In the genomic region with DNA sequence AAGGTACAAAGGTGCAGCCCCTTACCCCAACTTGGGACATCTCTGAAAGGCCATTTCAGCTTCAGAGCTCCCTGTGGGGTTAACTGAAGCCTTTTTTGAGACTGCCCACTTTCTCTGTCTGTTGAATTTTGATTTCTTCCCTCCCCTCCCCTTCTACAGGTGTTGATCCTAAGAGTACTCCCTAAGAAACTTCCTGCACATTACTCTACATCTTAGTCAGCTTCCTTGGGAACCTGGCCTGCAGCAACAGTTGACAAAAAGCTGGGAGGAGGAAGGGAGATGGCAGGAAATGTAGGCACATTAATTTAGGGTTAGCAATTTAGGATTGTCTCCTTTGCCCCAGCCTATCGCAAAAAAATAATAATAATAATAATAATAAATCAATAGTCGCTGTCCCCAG, we compare ENCODE assay signal across 19 cellular contexts. TPM values are rescaled to one million over a fixed set of nuclear protein-coding genes. Genes with fewer than 3 reads are reported as not detected.
DNase-seq lines count a peak whose midpoint lies in the region; ATAC-seq, FAIRE-seq and TF ChIP-seq lines count a peak whose summit lies in the region.
"Had no signal": no experiment of that assay in that cellular context is flagged by ENCODE, and none has a peak within 500 bp of the region (broad histone marks: within the 10 kb centered on the region; RNA-seq: fewer than 3 reads in every experiment).

No MANE protein-coding gene starts in this region.

- no peaks in the 10 kb centered on the region for H3K9me3 Mint-ChIP-seq in activated CD4-positive, alpha-beta memory T cell treated with anti-CD3 and anti-CD28 coated beads for 36 hours
- no peaks in the 10 kb centered on the region for H3K9me3 Mint-ChIP-seq in activated CD4-positive, alpha-beta memory T cell treated with anti-CD3 and anti-CD28 coated beads, Interleukin-2, amount 10 ng/mL, durations not matched to agents 7 days and 5 days
- H3K9me3 Mint-ChIP-seq in naive thymus-derived CD4-positive, alpha-beta T cell, result no peaks in the 10 kb centered on the region

- intact Hi-C loops in activated CD4-positive, alpha-beta memory T cell treated with anti-CD3 and anti-CD28 coated beads for 36 hours (cut with micrococcal nuclease), result no loop called here
- intact Hi-C loops in OCI-LY7 (cut with micrococcal nuclease; ENCODE audit: unreplicated experiment) (no loop called here), endothelial cell of umbilical vein (cut with micrococcal nuclease) (loop anchor here (10.0 kb wide), 1 partner anchor 428 kb away; the partner anchor contains the start of gene EOLA2)
- intact Hi-C loops in naive thymus-derived CD4-positive, alpha-beta T cell (cut with micrococcal nuclease), result loop anchor here (10.0 kb wide), 6 partner anchors 128 to 1592 kb away; partner anchors contain the start of genes CD99L2 (in 1 of the 2), EOLA2 (in 1 of the 2), FMR1 (in 1 of the 2) and MAMLD1 (in 1 of the 2)

- H3K4me3 Mint-ChIP-seq in activated CD4-positive, alpha-beta memory T cell treated with anti-CD3 and anti-CD28 coated beads for 36 hours, result no peak overlapping the region
- H3K4me3 Mint-ChIP-seq in activated CD4-positive, alpha-beta memory T cell treated with anti-CD3 and anti-CD28 coated beads, Interleukin-2, amount 10 ng/mL, durations not matched to agents 7 days and 5 days, result no peak overlapping the region
- H3K4me3 Mint-ChIP-seq in naive thymus-derived CD4-positive, alpha-beta T cell, result peak overlapping the region in 2 of 10 donors; percentile 34 to 87

- peak overlapping the region; percentile 33 for H3K27ac Mint-ChIP-seq in activated CD4-positive, alpha-beta memory T cell treated with anti-CD3 and anti-CD28 coated beads for 36 hours
- H3K27ac Mint-ChIP-seq in activated CD4-positive, alpha-beta memory T cell treated with anti-CD3 and anti-CD28 coated beads, Interleukin-2, amount 10 ng/mL, durations not matched to agents 7 days and 5 days, result no peak overlapping the region
- peak overlapping the region in 7 of 9 donors; percentile 87 to 97 (median 92) for H3K27ac Mint-ChIP-seq in naive thymus-derived CD4-positive, alpha-beta T cell

- no peaks in the 10 kb centered on the region; the same call in 1 of the 2 replicates for H3K79me2 ChIP-seq in OCI-LY7 (ENCODE audit: insufficient read depth, low read depth, low read length)
- peaks cover 6% of the 10 kb centered on the region for H3K79me2 ChIP-seq in endothelial cell of umbilical vein (ENCODE audit: control insufficient read depth, insufficient read depth, low read length)

- H3K9ac ChIP-seq in endothelial cell of umbilical vein (replicated peaks; ENCODE audit: extremely low read depth, insufficient read depth, low read length), result no peak overlapping the region

- H3K36me3 ChIP-seq in OCI-LY7 (ENCODE audit: insufficient read depth, low read length) (peaks cover 15% of the 10 kb centered on the region), endothelial cell of umbilical vein (ENCODE audit: control insufficient read depth in 2 of 2, extremely low read depth in 1 of 2, insufficient read depth in 2 of 2, low read length in 2 of 2) (peaks cover 0 to 5% of the 10 kb centered on the region in 2 experiments)
- peaks cover 0 to 21% (median 9%) of the 10 kb centered on the region in 3 experiments for H3K36me3 ChIP-seq in naive thymus-derived CD4-positive, alpha-beta T cell (ENCODE audit: control insufficient read depth in 2 of 3, insufficient read depth in 3 of 3, low read length in 3 of 3)
- H3K36me3 ChIP-seq: HAP-1 had no signal

- no peaks in the 10 kb centered on the region for H3K9me1 ChIP-seq in endothelial cell of umbilical vein (replicated peaks; ENCODE audit: control insufficient read depth, extremely low read depth, insufficient read depth, low read length)

- no peak for ATAC-seq in naive thymus-derived CD4-positive, alpha-beta T cell
- ATAC-seq: GM12878 had no signal

- H3K36me3 Mint-ChIP-seq in activated CD4-positive, alpha-beta memory T cell treated with anti-CD3 and anti-CD28 coated beads for 36 hours, result peaks cover 4% of the 10 kb centered on the region
- peaks cover 15% of the 10 kb centered on the region for H3K36me3 Mint-ChIP-seq in activated CD4-positive, alpha-beta memory T cell treated with anti-CD3 and anti-CD28 coated beads, Interleukin-2, amount 10 ng/mL, durations not matched to agents 7 days and 5 days (ENCODE audit: low read depth)
- peaks cover 0 to 7% (median 0%) of the 10 kb centered on the region in 5 donors for H3K36me3 Mint-ChIP-seq in naive thymus-derived CD4-positive, alpha-beta T cell

- TF ChIP-seq CTCF in OCI-LY7 (conservative IDR thresholded peaks at IDR 0.05; ENCODE audit: low read length) (no peak), endothelial cell of umbilical vein (IDR thresholded peaks at IDR 0.05; ENCODE audit: extremely low read depth in 1 of 2, insufficient read depth in 1 of 2, low read depth in 1 of 2, low read length in 2 of 2) (no peak)

- CTCF ChIA-PET in activated CD4-positive, alpha-beta memory T cell treated with anti-CD3 and anti-CD28 coated beads for 36 hours (lab: Charles Lee), result no interaction called here
- CTCF ChIA-PET in activated CD4-positive, alpha-beta memory T cell treated with anti-CD3 and anti-CD28 coated beads, Interleukin-2, amount 10 ng/mL, durations not matched to agents 7 days and 5 days (lab: Charles Lee), result no interaction called here
- CTCF ChIA-PET in OCI-LY7 (lab: Charles Lee; ENCODE audit: unreplicated experiment) (no interaction called here), endothelial cell of umbilical vein (lab: Charles Lee) (interaction anchor here (1.5 kb wide), 1 partner anchor 11 kb away, joined by 3 read pairs; no protein-coding TSS in a partner anchor)
- CTCF ChIA-PET in naive thymus-derived CD4-positive, alpha-beta T cell (lab: Charles Lee), result no interaction called here

- H3K27me3 Mint-ChIP-seq in activated CD4-positive, alpha-beta memory T cell treated with anti-CD3 and anti-CD28 coated beads for 36 hours, result no peaks in the 10 kb centered on the region
- peaks cover 2% of the 10 kb centered on the region for H3K27me3 Mint-ChIP-seq in activated CD4-positive, alpha-beta memory T cell treated with anti-CD3 and anti-CD28 coated beads, Interleukin-2, amount 10 ng/mL, durations not matched to agents 7 days and 5 days
- peaks cover 0 to 10% (median 0%) of the 10 kb centered on the region in 5 donors for H3K27me3 Mint-ChIP-seq in naive thymus-derived CD4-positive, alpha-beta T cell

- TF ChIP-seq POLR2A in endothelial cell of umbilical vein (IDR thresholded peaks at IDR 0.05; ENCODE audit: low read depth, low read length), result no peak

- BruUV-seq in OCI-LY7 (replicated peaks; lab: Mats Ljungman, UMichigan) (no TSS peak), endothelial cell of umbilical vein (replicated peaks; lab: Mats Ljungman, UMichigan) (no TSS peak)

- H3K4me3 ChIP-seq in OCI-LY7 (ENCODE audit: low read depth, low read length, poor library complexity, severe bottlenecking) (no peak overlapping the region), endothelial cell of umbilical vein (replicated peaks in 1 of 3; ENCODE audit: insufficient read depth in 1 of 3, low read depth in 1 of 3, low read length in 3 of 3) (no peak overlapping the region)
- no peak overlapping the region for H3K4me3 ChIP-seq in naive thymus-derived CD4-positive, alpha-beta T cell (ENCODE audit: low read length)
- H3K4me3 ChIP-seq: GM12878, HAP-1 had no signal

- no peak for DNase-seq in activated CD4-positive, alpha-beta memory T cell treated with anti-CD3 and anti-CD28 coated beads for 36 hours
- DNase-seq in activated CD4-positive, alpha-beta memory T cell treated with anti-CD3 and anti-CD28 coated beads, Interleukin-2, amount 10 ng/mL, durations not matched to agents 7 days and 5 days, result no peak
- no peak for DNase-seq in OCI-LY7 (ENCODE audit: low spot score)
- DNase-seq in endothelial cell of umbilical vein (ENCODE audit: low read depth, low spot score), result no peak
- no peak for DNase-seq in naive thymus-derived CD4-positive, alpha-beta T cell
- DNase-seq in superior temporal gyrus (ENCODE audit: extremely low spot score), result no peak
- DNase-seq in GF-D8 (lab: John Stamatoyannopoulos, UW), result no peak
- no peak for DNase-seq in NCI-H2227 (lab: John Stamatoyannopoulos, UW; ENCODE audit: unreplicated experiment)
- DNase-seq: 8988T, C1 segment of cervical spinal cord, Calu3, NCI-H1048, NCI-H146, NCI-H2081 treated with DMSO at 0.1 percent for 48 hours, NCI-H2227 treated with DMSO at 0.1 percent for 48 hours, NCI-H526, OCI-M1 had no signal

- dilution Hi-C loops in endothelial cell of umbilical vein (cut with MboI; ENCODE audit: extremely low pct_ligation_motif_present, low sequenced_read_pairs), result no loop called here

- H3K4me1 ChIP-seq in OCI-LY7 (ENCODE audit: insufficient read depth, low read length, poor library complexity, severe bottlenecking) (peaks cover 27% of the 10 kb centered on the region), endothelial cell of umbilical vein (ENCODE audit: control insufficient read depth, extremely low read depth, insufficient read depth, low read length) (peaks cover 17% of the 10 kb centered on the region)
- peaks cover 6 to 13% of the 10 kb centered on the region in 2 donors for H3K4me1 ChIP-seq in naive thymus-derived CD4-positive, alpha-beta T cell (ENCODE audit: control insufficient read depth in 2 of 2, insufficient read depth in 2 of 2, low read length in 2 of 2)

- H3K27ac ChIP-seq in OCI-LY7 (ENCODE audit: low read depth, low read length, poor library complexity, severe bottlenecking) (no peak overlapping the region), endothelial cell of umbilical vein (ENCODE audit: insufficient read depth, low read depth, low read length) (no peak overlapping the region)
- H3K27ac ChIP-seq in naive thymus-derived CD4-positive, alpha-beta T cell (ENCODE audit: low read depth, low read length), result peak overlapping the region; percentile 98

- 0 out of 2 replicates have a peak overlapping the region, but pooled peaks have one; percentile 71 for H3K4me2 ChIP-seq in OCI-LY7 (ENCODE audit: low read length)
- H3K4me2 ChIP-seq in endothelial cell of umbilical vein (ENCODE audit: insufficient read depth, low read length), result no peak overlapping the region

- peak; percentile 79 for FAIRE-seq in endothelial cell of umbilical vein (lab: Jason Lieb, UNC)
- FAIRE-seq: GM12878 had no signal

- no peaks in the 10 kb centered on the region for H3K9me2 ChIP-seq in OCI-LY7 (ENCODE audit: insufficient read depth, low read length)

- peaks cover 13% of the 10 kb centered on the region for H3K4me1 Mint-ChIP-seq in activated CD4-positive, alpha-beta memory T cell treated with anti-CD3 and anti-CD28 coated beads for 36 hours (ENCODE audit: low read depth)
- peaks cover 30% of the 10 kb centered on the region for H3K4me1 Mint-ChIP-seq in activated CD4-positive, alpha-beta memory T cell treated with anti-CD3 and anti-CD28 coated beads, Interleukin-2, amount 10 ng/mL, durations not matched to agents 7 days and 5 days
- H3K4me1 Mint-ChIP-seq in naive thymus-derived CD4-positive, alpha-beta T cell, result peaks cover 14 to 32% (median 23%) of the 10 kb centered on the region in 7 donors

- no peak overlapping the region for H2AFZ ChIP-seq in OCI-LY7 (ENCODE audit: low read length)
- H2AFZ ChIP-seq in endothelial cell of umbilical vein (ENCODE audit: low read depth, low read length), result no peak overlapping the region

- H4K20me1 ChIP-seq in OCI-LY7 (ENCODE audit: insufficient read depth, low read length), result no peaks in the 10 kb centered on the region
- no peaks in the 10 kb centered on the region for H4K20me1 ChIP-seq in endothelial cell of umbilical vein (replicated peaks; ENCODE audit: control insufficient read depth, extremely low read depth, insufficient read depth, low read length)

- H3K9me3 ChIP-seq in OCI-LY7 (ENCODE audit: low read length), result no peaks in the 10 kb centered on the region
- H3K9me3 ChIP-seq in endothelial cell of umbilical vein (replicated peaks; ENCODE audit: control insufficient read depth, insufficient read depth, low read length), result no peaks in the 10 kb centered on the region
- no peaks in the 10 kb centered on the region for H3K9me3 ChIP-seq in naive thymus-derived CD4-positive, alpha-beta T cell (ENCODE audit: control insufficient read depth in 2 of 3, low read length in 3 of 3)
- H3K9me3 ChIP-seq: HAP-1 had no signal

- POLR2A ChIA-PET in activated CD4-positive, alpha-beta memory T cell treated with anti-CD3 and anti-CD28 coated beads for 36 hours (lab: Charles Lee), result interaction anchor here (1.3 to 3.0 kb wide), 2 partner anchors 16 to 34 kb away, joined by 3 to 31 read pairs; partner anchors contain the start of gene EOLA1
- POLR2A ChIA-PET in activated CD4-positive, alpha-beta memory T cell treated with anti-CD3 and anti-CD28 coated beads, Interleukin-2, amount 10 ng/mL, durations not matched to agents 7 days and 5 days (lab: Charles Lee), result interaction anchor here (2.3 to 3.4 kb wide), 2 partner anchors 15 to 34 kb away, joined by 13 to 43 read pairs; partner anchors contain the start of gene EOLA1
- POLR2A ChIA-PET in OCI-LY7 (lab: Charles Lee), result interaction anchor here (2.6 kb wide), 1 partner anchor 33 kb away, joined by 16 read pairs; the partner anchor contains the start of gene EOLA1
- POLR2A ChIA-PET in endothelial cell of umbilical vein (lab: Charles Lee), result interaction anchor here (2.2 kb wide), 1 partner anchor 34 kb away, joined by 15 read pairs; the partner anchor contains the start of gene EOLA1
- POLR2A ChIA-PET in naive thymus-derived CD4-positive, alpha-beta T cell (lab: Charles Lee), result interaction anchor here (1.2 to 3.7 kb wide), 4 partner anchors 10 to 34 kb away, joined by 3 to 33 read pairs (median 10); partner anchors contain the start of gene EOLA1

- peaks cover 0 to 2% of the 10 kb centered on the region in 2 experiments for H3K27me3 ChIP-seq in endothelial cell of umbilical vein (ENCODE audit: control insufficient read depth in 2 of 2, insufficient read depth in 2 of 2, low read length in 2 of 2)
- H3K27me3 ChIP-seq in naive thymus-derived CD4-positive, alpha-beta T cell (ENCODE audit: control insufficient read depth in 2 of 2, insufficient read depth in 2 of 2, low read length in 2 of 2), result no peaks in the 10 kb centered on the region

RNA-seq across cellular contexts. Expression of gene IDS, which starts 1.2 kb away (rescaled TPM):
- total RNA-seq in activated CD4-positive, alpha-beta memory T cell treated with anti-CD3 and anti-CD28 coated beads for 36 hours, result 10 to 100 TPM; 71.6 to 72.2 TPM
- 100 to 1,000 TPM; 114 to 116 TPM for total RNA-seq in activated CD4-positive, alpha-beta memory T cell treated with anti-CD3 and anti-CD28 coated beads, Interleukin-2, amount 10 ng/mL, durations not matched to agents 7 days and 5 days
- 25.6 and 44.0 TPM in 2 replicates for total RNA-seq in OCI-LY7 (2014; rRNA removed; shearing (Covaris generic))
- total RNA-seq in OCI-LY7 (2022) (65.8 and 71.7 TPM in 2 replicates), endothelial cell of umbilical vein (35.2 and 42.2 TPM in 2 replicates)
- 42.9 and 44.0 TPM in 2 replicates for polyA plus RNA-seq in endothelial cell of umbilical vein
- polyA plus RNA-seq in endothelial cell of umbilical vein (2011; cell fraction: cytosol; rRNA removed), result 41.1 and 42.8 TPM in 2 replicates
- 44.1 and 46.1 TPM in 2 replicates for polyA plus RNA-seq in endothelial cell of umbilical vein (2011; cell fraction: nucleus; rRNA removed)
- 39.4 and 43.7 TPM in 2 replicates for polyA plus RNA-seq in endothelial cell of umbilical vein (2012)
- 56.8 and 73.5 TPM in 2 replicates for polyA minus RNA-seq in endothelial cell of umbilical vein
- 4.5 TPM for polyA minus RNA-seq in endothelial cell of umbilical vein (2011; cell fraction: cytosol; rRNA and poly(A)+ RNA removed)
- 27.7 and 31.7 TPM in 2 replicates for polyA minus RNA-seq in endothelial cell of umbilical vein (2011; cell fraction: nucleus; rRNA and poly(A)+ RNA removed)
- 100 to 1,000 TPM in 4 of 5 experiments, 10 to 100 TPM in 1; 73.1 to 317 (median 133) TPM for total RNA-seq in naive thymus-derived CD4-positive, alpha-beta T cell
- polyA plus RNA-seq in naive thymus-derived CD4-positive, alpha-beta T cell, result 10 to 100 TPM; 75.0 to 86.7 TPM

RNA-seq across cellular contexts. Expression of gene EOLA1, which starts 34.5 kb away (rescaled TPM):
- total RNA-seq in activated CD4-positive, alpha-beta memory T cell treated with anti-CD3 and anti-CD28 coated beads for 36 hours, result 10 to 100 TPM; 22.1 to 24.7 TPM
- 10 to 100 TPM; 31.8 to 36.4 TPM for total RNA-seq in activated CD4-positive, alpha-beta memory T cell treated with anti-CD3 and anti-CD28 coated beads, Interleukin-2, amount 10 ng/mL, durations not matched to agents 7 days and 5 days
- 13.0 and 19.2 TPM in 2 replicates for total RNA-seq in OCI-LY7 (2014; rRNA removed; shearing (Covaris generic))
- total RNA-seq in OCI-LY7 (2022) (21.2 and 22.9 TPM in 2 replicates), endothelial cell of umbilical vein (17.5 and 24.6 TPM in 2 replicates)
- polyA plus RNA-seq in endothelial cell of umbilical vein, result 11.2 and 12.5 TPM in 2 replicates
- polyA plus RNA-seq in endothelial cell of umbilical vein (2011; cell fraction: cytosol; rRNA removed), result 15.1 and 15.8 TPM in 2 replicates
- polyA plus RNA-seq in endothelial cell of umbilical vein (2011; cell fraction: nucleus; rRNA removed), result 19.6 and 20.0 TPM in 2 replicates
- 14.8 and 17.0 TPM in 2 replicates for polyA plus RNA-seq in endothelial cell of umbilical vein (2012)
- 7.6 and 10.8 TPM in 2 replicates for polyA minus RNA-seq in endothelial cell of umbilical vein
- polyA minus RNA-seq in endothelial cell of umbilical vein (2011; cell fraction: cytosol; rRNA and poly(A)+ RNA removed), result 9.3 TPM
- 8.3 and 12.3 TPM in 2 replicates for polyA minus RNA-seq in endothelial cell of umbilical vein (2011; cell fraction: nucleus; rRNA and poly(A)+ RNA removed)
- total RNA-seq in naive thymus-derived CD4-positive, alpha-beta T cell, result 10 to 100 TPM; 22.2 to 68.1 (median 30.2) TPM
- polyA plus RNA-seq in naive thymus-derived CD4-positive, alpha-beta T cell, result 10 to 100 TPM; 27.7 to 30.1 TPM

RNA-seq across cellular contexts. Expression of gene HSFX3, which starts 43.4 kb away (rescaled TPM):
- not detected for total RNA-seq in activated CD4-positive, alpha-beta memory T cell treated with anti-CD3 and anti-CD28 coated beads for 36 hours
- not detected for total RNA-seq in activated CD4-positive, alpha-beta memory T cell treated with anti-CD3 and anti-CD28 coated beads, Interleukin-2, amount 10 ng/mL, durations not matched to agents 7 days and 5 days
- total RNA-seq in OCI-LY7 (2014; rRNA removed; shearing (Covaris generic)), result not detected in 2 replicates
- total RNA-seq in OCI-LY7 (2022), result not detected in 2 replicates
- not detected in 2 replicates for total RNA-seq in endothelial cell of umbilical vein
- polyA plus RNA-seq in endothelial cell of umbilical vein, result not detected in 2 replicates
- not detected in 2 replicates for polyA plus RNA-seq in endothelial cell of umbilical vein (2011; cell fraction: cytosol; rRNA removed)
- polyA plus RNA-seq in endothelial cell of umbilical vein (2011; cell fraction: nucleus; rRNA removed), result not detected in 2 replicates
- polyA plus RNA-seq in endothelial cell of umbilical vein (2012), result not detected in 2 replicates
- polyA minus RNA-seq in endothelial cell of umbilical vein, result not detected in 2 replicates
- not detected for polyA minus RNA-seq in endothelial cell of umbilical vein (2011; cell fraction: cytosol; rRNA and poly(A)+ RNA removed)
- polyA minus RNA-seq in endothelial cell of umbilical vein (2011; cell fraction: nucleus; rRNA and poly(A)+ RNA removed), result not detected in 2 replicates
- not detected for total RNA-seq in naive thymus-derived CD4-positive, alpha-beta T cell
- polyA plus RNA-seq in naive thymus-derived CD4-positive, alpha-beta T cell, result not detected
- total RNA-seq: Calu3 had no signal

Comparison
In these comparisons a context has a peak if more than half of its experiments do, and no peak if none do; other contexts are left out.
1. intact Hi-C loops: an anchor here in endothelial cell of umbilical vein (10.0 kb wide) and naive thymus-derived CD4-positive, alpha-beta T cell (10.0 kb wide); none called in activated CD4-positive, alpha-beta memory T cell treated with anti-CD3 and anti-CD28 coated beads for 36 hours and OCI-LY7.